11 cellular contexts compared by ENCODE assay signal in the genomic region with DNA sequence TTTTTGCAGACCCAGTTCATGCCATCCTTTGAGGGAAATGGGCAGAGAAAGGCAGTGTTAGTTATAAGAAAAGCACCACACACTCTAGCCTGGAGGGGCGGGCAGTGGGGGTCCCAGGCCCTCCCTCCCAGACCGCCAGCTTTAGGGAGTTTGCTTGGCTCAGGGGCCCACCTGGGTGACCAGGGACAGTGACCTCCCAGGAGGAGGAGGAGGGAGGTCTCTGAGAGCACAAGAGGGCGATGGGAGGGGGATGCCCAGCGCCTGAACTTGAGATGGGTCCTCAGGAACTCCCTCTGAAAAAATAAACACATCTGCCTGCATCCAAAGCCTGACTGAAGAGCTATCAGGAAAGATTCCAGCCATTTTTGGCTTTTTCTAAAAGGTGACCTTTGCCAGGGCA. TPM values are rescaled to one million over a fixed set of nuclear protein-coding genes. Genes with fewer than 3 reads are reported as not detected.
DNase-seq lines count a peak whose midpoint lies in the region; ATAC-seq, FAIRE-seq and TF ChIP-seq lines count a peak whose summit lies in the region.
"Had no signal": no experiment of that assay in that cellular context is flagged by ENCODE, and none has a peak within 500 bp of the region (broad histone marks: within the 10 kb centered on the region; RNA-seq: fewer than 3 reads in every experiment).

No MANE protein-coding gene starts in this region.

- H3K4me1 ChIP-seq in stomach smooth muscle (ENCODE audit: control insufficient read depth, insufficient read depth, low read length) = peaks cover 31% of the 10 kb centered on the region

- POLR2A ChIA-PET in activated B cell treated with CpG ODN at 0.5 μM for 24 hours (lab: Charles Lee) = interaction anchor here (0.8 to 4.4 kb wide), 6 partner anchors 12 to 51 kb away, joined by 3 to 78 read pairs (median 14); partner anchors contain the start of genes ARL3, SFXN2 and TRIM8

- H3K9me3 Mint-ChIP-seq in activated B cell treated with CpG ODN at 0.5 μM for 24 hours = no peaks in the 10 kb centered on the region

- intact Hi-C loops in activated B cell treated with CpG ODN at 0.5 μM for 24 hours (cut with micrococcal nuclease) = loop anchor here (2.0 to 5.0 kb wide), 2 partner anchors 30 to 35 kb away; partner anchors contain the start of genes ARL3 and SFXN2

- FAIRE-seq in HTR-8/SVneo (lab: Jason Lieb, UNC) = no peak

- no peak overlapping the region for H3K9ac ChIP-seq in stomach smooth muscle (ENCODE audit: low read length in 2 of 2)

- H3K36me3 Mint-ChIP-seq in activated B cell treated with CpG ODN at 0.5 μM for 24 hours (ENCODE audit: low read depth) = peaks cover 4% of the 10 kb centered on the region

- peaks cover 45% of the 10 kb centered on the region for H3K4me1 Mint-ChIP-seq in activated B cell treated with CpG ODN at 0.5 μM for 24 hours

- TF ChIP-seq CTCF in activated B cell treated with CpG ODN at 0.5 μM for 24 hours (IDR thresholded peaks at IDR 0.05) = no peak

- H3K27me3 ChIP-seq in H7 (ENCODE audit: control insufficient read depth, insufficient read depth, low read length) (no peaks in the 10 kb centered on the region), stomach smooth muscle (ENCODE audit: control insufficient read depth in 1 of 2, insufficient read depth in 2 of 2, low read length in 2 of 2) (no peaks in the 10 kb centered on the region)

- CTCF ChIA-PET in activated B cell treated with CpG ODN at 0.5 μM for 24 hours (lab: Charles Lee) = interaction anchor here (2.5 kb wide), 1 partner anchor 32 kb away, joined by 10 read pairs; the partner anchor contains the start of gene TRIM8

- H3K4me3 Mint-ChIP-seq in activated B cell treated with CpG ODN at 0.5 μM for 24 hours = no peak overlapping the region

- no peak overlapping the region for H3K4me3 ChIP-seq in H7 (ENCODE audit: insufficient read depth, low read depth, low read length)
- H3K4me3 ChIP-seq in stomach smooth muscle (ENCODE audit: low read length in 2 of 2) = no peak overlapping the region

- peak overlapping the region; percentile 31 for H3K27ac Mint-ChIP-seq in activated B cell treated with CpG ODN at 0.5 μM for 24 hours

- ATAC-seq in activated B cell treated with CpG ODN at 0.5 μM for 24 hours (ENCODE audit: low read depth) (no peak), HG02610 (IDR thresholded peaks at IDR 0.05; ENCODE audit: unreplicated experiment) (no peak)
- ATAC-seq: left lobe of liver had no signal

- H3K9me3 ChIP-seq in stomach smooth muscle (ENCODE audit: control insufficient read depth in 2 of 2, low read length in 2 of 2) = no peaks in the 10 kb centered on the region

- DNase-seq in H7 = peak; percentile 39
- DNase-seq in activated B cell treated with CpG ODN at 0.5 μM for 24 hours = no peak
- DNase-seq in mesenteric fat pad (ENCODE audit: low spot score) = peak; percentile 39
- DNase-seq in stimulated activated CD8-positive, alpha-beta memory T cell treated with anti-CD3 and anti-CD28 coated beads, Interleukin-4, amount 100 ng/mL, for 48 hours = no peak
- no peak for DNase-seq in HTR-8/SVneo (ENCODE audit: insufficient read length, low spot score)
- DNase-seq: stimulated activated CD4-positive, alpha-beta T cell treated with anti-CD3 and anti-CD28 coated beads, Interleukin-12 subunit alpha, Interleukin-12 subunit beta, amount 100 ng/mL, for 4 hours; T-helper 9 cell had no signal

- H3K36me3 ChIP-seq in H7 (replicated peaks; ENCODE audit: control insufficient read depth, insufficient read depth, low read length) (no peaks in the 10 kb centered on the region), stomach smooth muscle (ENCODE audit: control insufficient read depth in 2 of 2, insufficient read depth in 2 of 2, low read length in 2 of 2) (no peaks in the 10 kb centered on the region)

- peak overlapping the region; percentile 18 for H3K27ac ChIP-seq in stomach smooth muscle (ENCODE audit: low read length)
- H3K27ac ChIP-seq: HL-60 had no signal

- no peaks in the 10 kb centered on the region for H3K27me3 Mint-ChIP-seq in activated B cell treated with CpG ODN at 0.5 μM for 24 hours

RNA-seq across cellular contexts. Expression of gene TRIM8, which starts 32.6 kb away (rescaled TPM):
- 43.5 and 46.4 TPM in 2 replicates for total RNA-seq in H7 (2014; rRNA removed; shearing (Covaris generic))
- 48.2 and 52.5 TPM in 2 replicates for total RNA-seq in activated B cell treated with CpG ODN at 0.5 μM for 24 hours
- 146 TPM for total RNA-seq in mesenteric fat pad

RNA-seq across cellular contexts. Expression of gene ARL3, which starts 37.3 kb away (rescaled TPM):
- total RNA-seq in H7 (2014; rRNA removed; shearing (Covaris generic)) = 7.5 and 8.1 TPM in 2 replicates
- total RNA-seq in activated B cell treated with CpG ODN at 0.5 μM for 24 hours (4.1 and 5.1 TPM in 2 replicates), mesenteric fat pad (5.7 TPM)

RNA-seq across cellular contexts. Expression of gene SFXN2, which starts 37.5 kb away (rescaled TPM):
- total RNA-seq in H7 (2014; rRNA removed; shearing (Covaris generic)) = 10.9 and 11.6 TPM in 2 replicates
- total RNA-seq in activated B cell treated with CpG ODN at 0.5 μM for 24 hours (22.1 and 28.9 TPM in 2 replicates), mesenteric fat pad (7.2 TPM)

Comparison
In these comparisons a context has a peak if more than half of its experiments do, and no peak if none do; other contexts are left out.
1. DNase-seq: peak in H7 (single experiment) and mesenteric fat pad (single experiment); none in activated B cell treated with CpG ODN at 0.5 μM for 24 hours (single experiment), stimulated activated CD8-positive, alpha-beta memory T cell treated with anti-CD3 and anti-CD28 coated beads, Interleukin-4, amount 100 ng/mL, for 48 hours (single experiment) and HTR-8/SVneo (single experiment).